9 cellular contexts compared by ENCODE assay signal in genomic region chr2:112644155-112644932, GRCh38. TPM values are rescaled to one million over a fixed set of nuclear protein-coding genes. Genes with fewer than 3 reads are reported as not detected.
DNase-seq lines count a peak whose midpoint lies in the region; ATAC-seq and TF ChIP-seq lines count a peak whose summit lies in the region.
"Had no signal": no experiment of that assay in that cellular context is flagged by ENCODE, and none has a peak within 500 bp of the region (broad histone marks: within the 10 kb centered on the region; RNA-seq: fewer than 3 reads in every experiment).

No MANE protein-coding gene starts in this region.

- CTCF ChIA-PET in activated naive CD4-positive, alpha-beta T cell treated with anti-CD3 and anti-CD28 coated beads, Interleukin-2, amount 10 ng/mL, durations not matched to agents 7 days and 5 days (lab: Charles Lee), result interaction anchor here (0.7 to 9.8 kb wide), 4 partner anchors 15 to 164 kb away, joined by 3 to 154 read pairs (median 28); no protein-coding TSS in a partner anchor

- peaks cover 23% of the 10 kb centered on the region for H3K36me3 ChIP-seq in iPS-18a (ENCODE audit: control insufficient read depth, low read depth, low read length)
- peaks cover 0 to 24% (median 2%) of the 10 kb centered on the region in 6 donors for H3K36me3 ChIP-seq in spleen

- H3K4me1 ChIP-seq in iPS-18a (ENCODE audit: control insufficient read depth, low read depth, low read length) (peaks cover 9% of the 10 kb centered on the region), spleen (peaks cover 15 to 65% (median 48%) of the 10 kb centered on the region in 6 donors)

- DNase-seq in activated naive CD4-positive, alpha-beta T cell treated with anti-CD3 and anti-CD28 coated beads, Interleukin-2, amount 10 ng/mL, durations not matched to agents 7 days and 5 days, result no peak
- no peak for DNase-seq in activated naive CD4-positive, alpha-beta T cell (lab: John Stamatoyannopoulos, UW)
- no peak for DNase-seq in activated T-cell treated with anti-CD3 and anti-CD28 coated beads, Interleukin-2, amount 50 U/mL, for 72 hours
- no peak for DNase-seq in spleen
- DNase-seq in stimulated activated naive CD4-positive, alpha-beta T cell (lab: John Stamatoyannopoulos, UW), result no peak
- no peak for DNase-seq in NCI-H2171 (lab: John Stamatoyannopoulos, UW)
- DNase-seq: left cardiac atrium had no signal

- no peaks in the 10 kb centered on the region for H3K9me3 Mint-ChIP-seq in activated naive CD4-positive, alpha-beta T cell treated with anti-CD3 and anti-CD28 coated beads, Interleukin-2, amount 10 ng/mL, durations not matched to agents 7 days and 5 days
- H3K9me3 Mint-ChIP-seq in activated T-cell treated with anti-CD3 and anti-CD28 coated beads, Interleukin-2, amount 50 U/mL, for 72 hours, result no peaks in the 10 kb centered on the region

- H3K4me3 Mint-ChIP-seq in activated naive CD4-positive, alpha-beta T cell treated with anti-CD3 and anti-CD28 coated beads, Interleukin-2, amount 10 ng/mL, durations not matched to agents 7 days and 5 days, result peak overlapping the region; percentile 99
- H3K4me3 Mint-ChIP-seq in activated T-cell treated with anti-CD3 and anti-CD28 coated beads, Interleukin-2, amount 50 U/mL, for 72 hours, result peak overlapping the region; percentile 94 to 99

- peaks cover 63% of the 10 kb centered on the region for H3K4me1 Mint-ChIP-seq in activated naive CD4-positive, alpha-beta T cell treated with anti-CD3 and anti-CD28 coated beads, Interleukin-2, amount 10 ng/mL, durations not matched to agents 7 days and 5 days
- H3K4me1 Mint-ChIP-seq in activated T-cell treated with anti-CD3 and anti-CD28 coated beads, Interleukin-2, amount 50 U/mL, for 72 hours (ENCODE audit: low read depth), result peaks cover 72% of the 10 kb centered on the region

- no peaks in the 10 kb centered on the region for H3K9me3 ChIP-seq in iPS-18a (ENCODE audit: control insufficient read depth, low read depth, low read length)
- H3K9me3 ChIP-seq in spleen, result no peaks in the 10 kb centered on the region

- peaks cover 48% of the 10 kb centered on the region for H3K36me3 Mint-ChIP-seq in activated naive CD4-positive, alpha-beta T cell treated with anti-CD3 and anti-CD28 coated beads, Interleukin-2, amount 10 ng/mL, durations not matched to agents 7 days and 5 days
- H3K36me3 Mint-ChIP-seq in activated T-cell treated with anti-CD3 and anti-CD28 coated beads, Interleukin-2, amount 50 U/mL, for 72 hours (ENCODE audit: insufficient read depth in 2 of 2), result peaks cover 10 to 20% of the 10 kb centered on the region in 2 donors

- no peak for ATAC-seq in activated T-cell treated with anti-CD3 and anti-CD28 coated beads, Interleukin-2, amount 50 U/mL, for 72 hours (replicated peaks in 1 of 2)
- no peak for ATAC-seq in GM21367 (IDR thresholded peaks at IDR 0.05; ENCODE audit: unreplicated experiment)

- H3K27ac ChIP-seq in iPS-18a (ENCODE audit: low read length) (no peak overlapping the region), spleen (peak overlapping the region in 7 of 8 donors; percentile 94 to 99 (median 95))

- WGBS in spleen, 5 donors, result 47 to 57% (median 49%) methylated on average over 11 of the region's 11 CpGs

- no peak for TF ChIP-seq POLR2A in spleen (IDR thresholded peaks at IDR 0.05)

- H3K27me3 ChIP-seq in iPS-18a (ENCODE audit: control insufficient read depth, insufficient read depth, low read length), result peaks cover 14% of the 10 kb centered on the region
- H3K27me3 ChIP-seq in spleen (replicated peaks in 1 of 7), result no peaks in the 10 kb centered on the region

- intact Hi-C loops in spleen (cut with DNase I; ENCODE audit: low total_unique reads), result no loop called here

- H3K27me3 Mint-ChIP-seq in activated naive CD4-positive, alpha-beta T cell treated with anti-CD3 and anti-CD28 coated beads, Interleukin-2, amount 10 ng/mL, durations not matched to agents 7 days and 5 days, result no peaks in the 10 kb centered on the region
- H3K27me3 Mint-ChIP-seq in activated T-cell treated with anti-CD3 and anti-CD28 coated beads, Interleukin-2, amount 50 U/mL, for 72 hours (ENCODE audit: low read depth), result peaks cover 7% of the 10 kb centered on the region

- H3K4me3 ChIP-seq in iPS-18a (ENCODE audit: low read length) (peak overlapping the region; percentile 70), spleen (peak overlapping the region; percentile 82 to 96 (median 88))

- no peak for TF ChIP-seq CTCF in spleen (IDR thresholded peaks at IDR 0.05 in 8 of 11, conservative IDR thresholded peaks at IDR 0.05 in 3 of 11)

- peak overlapping the region; percentile 93 for H3K27ac Mint-ChIP-seq in activated naive CD4-positive, alpha-beta T cell treated with anti-CD3 and anti-CD28 coated beads, Interleukin-2, amount 10 ng/mL, durations not matched to agents 7 days and 5 days
- peak overlapping the region; percentile 55 for H3K27ac Mint-ChIP-seq in activated T-cell treated with anti-CD3 and anti-CD28 coated beads, Interleukin-2, amount 50 U/mL, for 72 hours

- H3K9ac ChIP-seq in iPS-18a (ENCODE audit: low read length), result peak overlapping the region; percentile 29

RNA-seq across cellular contexts. Expression of gene SLC20A1, which starts 1.4 kb away (rescaled TPM):
- 10 to 100 TPM; 54.3 to 66.1 TPM for total RNA-seq in activated T-cell treated with anti-CD3 and anti-CD28 coated beads, Interleukin-2, amount 50 U/mL, for 72 hours
- total RNA-seq in spleen, result 10 to 100 TPM; 49.0 to 83.6 (median 69.9) TPM
- 10 to 100 TPM; 15.4 to 24.5 (median 17.8) TPM for polyA plus RNA-seq in spleen

RNA-seq across cellular contexts. Expression of gene CHCHD5, which starts 59.9 kb away (rescaled TPM):
- 10 to 100 TPM; 30.4 to 41.8 TPM for total RNA-seq in activated T-cell treated with anti-CD3 and anti-CD28 coated beads, Interleukin-2, amount 50 U/mL, for 72 hours
- 10 to 100 TPM; 11.9 to 22.4 (median 16.1) TPM for total RNA-seq in spleen
- polyA plus RNA-seq in spleen, result 10 to 100 TPM; 21.5 to 34.8 (median 31.9) TPM
